ENCODE assay signal across 1 cellular context in the genomic region with DNA sequence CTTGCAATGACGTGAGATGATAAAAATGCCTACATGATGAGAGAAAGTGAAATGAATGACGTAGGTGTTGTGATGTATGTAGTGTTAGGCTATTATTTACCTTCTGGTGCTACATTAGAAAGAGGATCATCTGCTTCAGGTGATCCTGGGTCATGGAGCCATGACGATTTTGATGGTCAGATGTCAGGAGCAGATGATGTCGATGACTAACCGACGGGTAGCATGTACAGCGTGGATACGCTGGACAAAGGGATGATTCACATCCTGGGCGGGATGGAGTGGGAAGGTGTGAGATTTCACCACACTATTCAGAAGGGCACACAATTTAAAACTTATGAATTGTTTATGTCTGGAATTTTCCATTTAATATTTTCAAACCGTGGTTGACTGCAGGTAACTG.
TF ChIP-seq lines count a peak whose summit lies in the region.

No MANE protein-coding gene starts in this region.

TF ChIP-seq in K562, 482 proteins besides CTCF, POLR2A, EP300 and RAD21 (continued from another document):
- peak; percentile 66; the same call in 1 of the 2 replicates for TF ChIP-seq JUN (IDR thresholded peaks at IDR 0.05; ENCODE audit: borderline replicate concordance, low read depth, low read length)
- TF ChIP-seq JUN (CRISPR knock-in tag; IDR thresholded peaks at IDR 0.05; ENCODE audit: borderline replicate concordance), result no peak
- no peak for TF ChIP-seq NCOA1 (IDR thresholded peaks at IDR 0.05; ENCODE audit: low read depth)
- TF ChIP-seq MCM2 (IDR thresholded peaks at IDR 0.05; ENCODE audit: low read depth), result no peak
- TF ChIP-seq, protein P1, sequence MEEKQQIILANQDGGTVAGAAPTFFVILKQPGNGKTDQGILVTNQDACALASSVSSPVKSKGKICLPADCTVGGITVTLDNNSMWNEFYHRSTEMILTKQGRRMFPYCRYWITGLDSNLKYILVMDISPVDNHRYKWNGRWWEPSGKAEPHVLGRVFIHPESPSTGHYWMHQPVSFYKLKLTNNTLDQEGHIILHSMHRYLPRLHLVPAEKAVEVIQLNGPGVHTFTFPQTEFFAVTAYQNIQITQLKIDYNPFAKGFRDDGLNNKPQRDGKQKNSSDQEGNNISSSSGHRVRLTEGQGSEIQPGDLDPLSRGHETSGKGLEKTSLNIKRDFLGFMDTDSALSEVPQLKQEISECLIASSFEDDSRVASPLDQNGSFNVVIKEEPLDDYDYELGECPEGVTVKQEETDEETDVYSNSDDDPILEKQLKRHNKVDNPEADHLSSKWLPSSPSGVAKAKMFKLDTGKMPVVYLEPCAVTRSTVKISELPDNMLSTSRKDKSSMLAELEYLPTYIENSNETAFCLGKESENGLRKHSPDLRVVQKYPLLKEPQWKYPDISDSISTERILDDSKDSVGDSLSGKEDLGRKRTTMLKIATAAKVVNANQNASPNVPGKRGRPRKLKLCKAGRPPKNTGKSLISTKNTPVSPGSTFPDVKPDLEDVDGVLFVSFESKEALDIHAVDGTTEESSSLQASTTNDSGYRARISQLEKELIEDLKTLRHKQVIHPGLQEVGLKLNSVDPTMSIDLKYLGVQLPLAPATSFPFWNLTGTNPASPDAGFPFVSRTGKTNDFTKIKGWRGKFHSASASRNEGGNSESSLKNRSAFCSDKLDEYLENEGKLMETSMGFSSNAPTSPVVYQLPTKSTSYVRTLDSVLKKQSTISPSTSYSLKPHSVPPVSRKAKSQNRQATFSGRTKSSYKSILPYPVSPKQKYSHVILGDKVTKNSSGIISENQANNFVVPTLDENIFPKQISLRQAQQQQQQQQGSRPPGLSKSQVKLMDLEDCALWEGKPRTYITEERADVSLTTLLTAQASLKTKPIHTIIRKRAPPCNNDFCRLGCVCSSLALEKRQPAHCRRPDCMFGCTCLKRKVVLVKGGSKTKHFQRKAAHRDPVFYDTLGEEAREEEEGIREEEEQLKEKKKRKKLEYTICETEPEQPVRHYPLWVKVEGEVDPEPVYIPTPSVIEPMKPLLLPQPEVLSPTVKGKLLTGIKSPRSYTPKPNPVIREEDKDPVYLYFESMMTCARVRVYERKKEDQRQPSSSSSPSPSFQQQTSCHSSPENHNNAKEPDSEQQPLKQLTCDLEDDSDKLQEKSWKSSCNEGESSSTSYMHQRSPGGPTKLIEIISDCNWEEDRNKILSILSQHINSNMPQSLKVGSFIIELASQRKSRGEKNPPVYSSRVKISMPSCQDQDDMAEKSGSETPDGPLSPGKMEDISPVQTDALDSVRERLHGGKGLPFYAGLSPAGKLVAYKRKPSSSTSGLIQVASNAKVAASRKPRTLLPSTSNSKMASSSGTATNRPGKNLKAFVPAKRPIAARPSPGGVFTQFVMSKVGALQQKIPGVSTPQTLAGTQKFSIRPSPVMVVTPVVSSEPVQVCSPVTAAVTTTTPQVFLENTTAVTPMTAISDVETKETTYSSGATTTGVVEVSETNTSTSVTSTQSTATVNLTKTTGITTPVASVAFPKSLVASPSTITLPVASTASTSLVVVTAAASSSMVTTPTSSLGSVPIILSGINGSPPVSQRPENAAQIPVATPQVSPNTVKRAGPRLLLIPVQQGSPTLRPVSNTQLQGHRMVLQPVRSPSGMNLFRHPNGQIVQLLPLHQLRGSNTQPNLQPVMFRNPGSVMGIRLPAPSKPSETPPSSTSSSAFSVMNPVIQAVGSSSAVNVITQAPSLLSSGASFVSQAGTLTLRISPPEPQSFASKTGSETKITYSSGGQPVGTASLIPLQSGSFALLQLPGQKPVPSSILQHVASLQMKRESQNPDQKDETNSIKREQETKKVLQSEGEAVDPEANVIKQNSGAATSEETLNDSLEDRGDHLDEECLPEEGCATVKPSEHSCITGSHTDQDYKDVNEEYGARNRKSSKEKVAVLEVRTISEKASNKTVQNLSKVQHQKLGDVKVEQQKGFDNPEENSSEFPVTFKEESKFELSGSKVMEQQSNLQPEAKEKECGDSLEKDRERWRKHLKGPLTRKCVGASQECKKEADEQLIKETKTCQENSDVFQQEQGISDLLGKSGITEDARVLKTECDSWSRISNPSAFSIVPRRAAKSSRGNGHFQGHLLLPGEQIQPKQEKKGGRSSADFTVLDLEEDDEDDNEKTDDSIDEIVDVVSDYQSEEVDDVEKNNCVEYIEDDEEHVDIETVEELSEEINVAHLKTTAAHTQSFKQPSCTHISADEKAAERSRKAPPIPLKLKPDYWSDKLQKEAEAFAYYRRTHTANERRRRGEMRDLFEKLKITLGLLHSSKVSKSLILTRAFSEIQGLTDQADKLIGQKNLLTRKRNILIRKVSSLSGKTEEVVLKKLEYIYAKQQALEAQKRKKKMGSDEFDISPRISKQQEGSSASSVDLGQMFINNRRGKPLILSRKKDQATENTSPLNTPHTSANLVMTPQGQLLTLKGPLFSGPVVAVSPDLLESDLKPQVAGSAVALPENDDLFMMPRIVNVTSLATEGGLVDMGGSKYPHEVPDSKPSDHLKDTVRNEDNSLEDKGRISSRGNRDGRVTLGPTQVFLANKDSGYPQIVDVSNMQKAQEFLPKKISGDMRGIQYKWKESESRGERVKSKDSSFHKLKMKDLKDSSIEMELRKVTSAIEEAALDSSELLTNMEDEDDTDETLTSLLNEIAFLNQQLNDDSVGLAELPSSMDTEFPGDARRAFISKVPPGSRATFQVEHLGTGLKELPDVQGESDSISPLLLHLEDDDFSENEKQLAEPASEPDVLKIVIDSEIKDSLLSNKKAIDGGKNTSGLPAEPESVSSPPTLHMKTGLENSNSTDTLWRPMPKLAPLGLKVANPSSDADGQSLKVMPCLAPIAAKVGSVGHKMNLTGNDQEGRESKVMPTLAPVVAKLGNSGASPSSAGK (IDR thresholded peaks at IDR 0.05), result peak; percentile 61
- 0 out of 2 replicates have a peak, but pooled peaks have one; percentile 18 for TF ChIP-seq EHMT2 (IDR thresholded peaks at IDR 0.05)
- TF ChIP-seq ESRRB (CRISPR knock-in tag; IDR thresholded peaks at IDR 0.05; ENCODE audit: borderline replicate concordance), result no peak
- TF ChIP-seq, protein P2, sequence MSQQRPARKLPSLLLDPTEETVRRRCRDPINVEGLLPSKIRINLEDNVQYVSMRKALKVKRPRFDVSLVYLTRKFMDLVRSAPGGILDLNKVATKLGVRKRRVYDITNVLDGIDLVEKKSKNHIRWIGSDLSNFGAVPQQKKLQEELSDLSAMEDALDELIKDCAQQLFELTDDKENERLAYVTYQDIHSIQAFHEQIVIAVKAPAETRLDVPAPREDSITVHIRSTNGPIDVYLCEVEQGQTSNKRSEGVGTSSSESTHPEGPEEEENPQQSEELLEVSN (IDR thresholded peaks at IDR 0.05; ENCODE audit: borderline replicate concordance in 1 of 2, extremely low read depth in 1 of 2, insufficient read depth in 1 of 2, insufficient read length in 1 of 2, low read depth in 1 of 2, low read length in 1 of 2, poor library complexity in 1 of 2, severe bottlenecking in 1 of 2), result peak; percentile 23 to 54
- peak; percentile 34; the same call in 1 of the 2 replicates for TF ChIP-seq JUND (IDR thresholded peaks at IDR 0.05; ENCODE audit: borderline replicate concordance, low read depth, low read length)
- TF ChIP-seq JUND (tag; IDR thresholded peaks at IDR 0.05; ENCODE audit: borderline replicate concordance, low read depth, low read length), result no peak
- TF ChIP-seq ZNF24 (IDR thresholded peaks at IDR 0.05), result no peak
- TF ChIP-seq, protein P3, sequence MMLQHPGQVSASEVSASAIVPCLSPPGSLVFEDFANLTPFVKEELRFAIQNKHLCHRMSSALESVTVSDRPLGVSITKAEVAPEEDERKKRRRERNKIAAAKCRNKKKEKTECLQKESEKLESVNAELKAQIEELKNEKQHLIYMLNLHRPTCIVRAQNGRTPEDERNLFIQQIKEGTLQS (IDR thresholded peaks at IDR 0.05), result peak; percentile 79
- TF ChIP-seq, protein P3 (CRISPR knock-in tag; conservative IDR thresholded peaks at IDR 0.05), result no peak
- no peak for TF ChIP-seq SREBF2 (CRISPR knock-in tag; IDR thresholded peaks at IDR 0.05)
- TF ChIP-seq RHOXF2B (CRISPR knock-in tag; conservative IDR thresholded peaks at IDR 0.05), result no peak
- TF ChIP-seq EGR1 (conservative IDR thresholded peaks at IDR 0.05), result 0 out of 2 replicates have a peak, but pooled peaks have one; percentile 4
- 0 out of 2 replicates have a peak, but pooled peaks have one; percentile 31 for TF ChIP-seq CREM (IDR thresholded peaks at IDR 0.05; ENCODE audit: low read depth)
- peak; percentile 15 to 66; a peak in 2 of 4 replicates for TF ChIP-seq TRIM24 (IDR thresholded peaks at IDR 0.05)
- TF ChIP-seq ZBTB8A (IDR thresholded peaks at IDR 0.05; ENCODE audit: partially characterized antibody), result no peak
- TF ChIP-seq WHSC1 (IDR thresholded peaks at IDR 0.05; ENCODE audit: low read length), result no peak
- TF ChIP-seq ZNF165 (CRISPR knock-in tag; IDR thresholded peaks at IDR 0.05; ENCODE audit: borderline replicate concordance), result no peak
- TF ChIP-seq NFXL1 (CRISPR knock-in tag; IDR thresholded peaks at IDR 0.05), result no peak
- TF ChIP-seq ATF1 (CRISPR knock-in tag; IDR thresholded peaks at IDR 0.05), result no peak
- peak; percentile 60 for TF ChIP-seq ATF1 (tag; IDR thresholded peaks at IDR 0.05)
- TF ChIP-seq, protein P4, sequence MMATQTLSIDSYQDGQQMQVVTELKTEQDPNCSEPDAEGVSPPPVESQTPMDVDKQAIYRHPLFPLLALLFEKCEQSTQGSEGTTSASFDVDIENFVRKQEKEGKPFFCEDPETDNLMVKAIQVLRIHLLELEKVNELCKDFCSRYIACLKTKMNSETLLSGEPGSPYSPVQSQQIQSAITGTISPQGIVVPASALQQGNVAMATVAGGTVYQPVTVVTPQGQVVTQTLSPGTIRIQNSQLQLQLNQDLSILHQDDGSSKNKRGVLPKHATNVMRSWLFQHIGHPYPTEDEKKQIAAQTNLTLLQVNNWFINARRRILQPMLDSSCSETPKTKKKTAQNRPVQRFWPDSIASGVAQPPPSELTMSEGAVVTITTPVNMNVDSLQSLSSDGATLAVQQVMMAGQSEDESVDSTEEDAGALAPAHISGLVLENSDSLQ (IDR thresholded peaks at IDR 0.05), result peak; percentile 32; the same call in 1 of the 2 replicates
- TF ChIP-seq, protein P5, sequence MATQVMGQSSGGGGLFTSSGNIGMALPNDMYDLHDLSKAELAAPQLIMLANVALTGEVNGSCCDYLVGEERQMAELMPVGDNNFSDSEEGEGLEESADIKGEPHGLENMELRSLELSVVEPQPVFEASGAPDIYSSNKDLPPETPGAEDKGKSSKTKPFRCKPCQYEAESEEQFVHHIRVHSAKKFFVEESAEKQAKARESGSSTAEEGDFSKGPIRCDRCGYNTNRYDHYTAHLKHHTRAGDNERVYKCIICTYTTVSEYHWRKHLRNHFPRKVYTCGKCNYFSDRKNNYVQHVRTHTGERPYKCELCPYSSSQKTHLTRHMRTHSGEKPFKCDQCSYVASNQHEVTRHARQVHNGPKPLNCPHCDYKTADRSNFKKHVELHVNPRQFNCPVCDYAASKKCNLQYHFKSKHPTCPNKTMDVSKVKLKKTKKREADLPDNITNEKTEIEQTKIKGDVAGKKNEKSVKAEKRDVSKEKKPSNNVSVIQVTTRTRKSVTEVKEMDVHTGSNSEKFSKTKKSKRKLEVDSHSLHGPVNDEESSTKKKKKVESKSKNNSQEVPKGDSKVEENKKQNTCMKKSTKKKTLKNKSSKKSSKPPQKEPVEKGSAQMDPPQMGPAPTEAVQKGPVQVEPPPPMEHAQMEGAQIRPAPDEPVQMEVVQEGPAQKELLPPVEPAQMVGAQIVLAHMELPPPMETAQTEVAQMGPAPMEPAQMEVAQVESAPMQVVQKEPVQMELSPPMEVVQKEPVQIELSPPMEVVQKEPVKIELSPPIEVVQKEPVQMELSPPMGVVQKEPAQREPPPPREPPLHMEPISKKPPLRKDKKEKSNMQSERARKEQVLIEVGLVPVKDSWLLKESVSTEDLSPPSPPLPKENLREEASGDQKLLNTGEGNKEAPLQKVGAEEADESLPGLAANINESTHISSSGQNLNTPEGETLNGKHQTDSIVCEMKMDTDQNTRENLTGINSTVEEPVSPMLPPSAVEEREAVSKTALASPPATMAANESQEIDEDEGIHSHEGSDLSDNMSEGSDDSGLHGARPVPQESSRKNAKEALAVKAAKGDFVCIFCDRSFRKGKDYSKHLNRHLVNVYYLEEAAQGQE (CRISPR knock-in tag; IDR thresholded peaks at IDR 0.05; ENCODE audit: low read depth), result no peak
- no peak for TF ChIP-seq HDAC6 (IDR thresholded peaks at IDR 0.05; ENCODE audit: low read depth, low read length)
- TF ChIP-seq ARID1B (IDR thresholded peaks at IDR 0.05), result peak; percentile 37
- TF ChIP-seq L3MBTL2 (IDR thresholded peaks at IDR 0.05), result peak; percentile 42; the same call in 1 of the 2 replicates
- TF ChIP-seq HDAC1 (IDR thresholded peaks at IDR 0.05), result no peak
- TF ChIP-seq CEBPG (CRISPR knock-in tag; IDR thresholded peaks at IDR 0.05), result no peak
- TF ChIP-seq CEBPG (tag; conservative IDR thresholded peaks at IDR 0.05 in 1 of 2, IDR thresholded peaks at IDR 0.05 in 1 of 2), result peak in 1 of 2 experiments; percentile 51; a peak in 2 of 4 replicates
- TF ChIP-seq CBFA2T2 (conservative IDR thresholded peaks at IDR 0.05), result peak; percentile 49
- TF ChIP-seq MEIS2 (IDR thresholded peaks at IDR 0.05; ENCODE audit: partially characterized antibody), result peak; percentile 27
- TF ChIP-seq KDM1A (IDR thresholded peaks at IDR 0.05), result no peak
- TF ChIP-seq RFX7 (CRISPR knock-in tag; IDR thresholded peaks at IDR 0.05), result no peak
- peak; percentile 55 for TF ChIP-seq CBFA2T3 (IDR thresholded peaks at IDR 0.05)
TF ChIP-seq in K562: peak in this region for 18.
